Comparison of ENCODE assay signal across 13 cellular contexts in the genomic region with DNA sequence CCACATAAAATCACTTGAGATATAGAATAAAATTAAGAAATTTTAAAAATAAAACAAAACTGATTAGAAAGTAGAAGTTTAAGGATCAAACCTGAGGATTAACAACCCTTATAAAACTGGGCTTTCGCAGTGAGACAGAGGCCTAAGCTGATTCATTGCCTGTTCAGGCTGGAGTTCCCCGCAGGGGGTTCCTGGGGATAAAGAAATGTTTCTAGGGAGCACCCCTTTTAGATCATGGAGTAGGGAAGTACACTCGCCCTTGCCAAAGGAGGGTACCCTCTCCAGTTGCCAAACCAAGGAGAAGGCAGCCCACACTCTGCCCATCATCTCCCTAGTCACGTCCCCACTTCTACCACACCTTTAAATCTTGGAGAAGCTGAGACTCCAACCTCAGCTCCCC.
"Had no signal": no experiment of that assay in that cellular context is flagged by ENCODE, and none has a peak within 500 bp of the region (broad histone marks: within the 10 kb centered on the region; RNA-seq: fewer than 3 reads in every experiment).

No MANE protein-coding gene starts in this region.

- ATAC-seq: left lung, pancreas had no signal

- H3K4me1 Mint-ChIP-seq: neural crest cell had no signal

- H3K36me3 ChIP-seq: pancreas had no signal

- H3K4me3 Mint-ChIP-seq: activated CD4-positive, alpha-beta memory T cell treated with anti-CD3 and anti-CD28 coated beads, Interleukin-2, amount 10 ng/mL, durations not matched to agents 7 days and 5 days; activated naive CD4-positive, alpha-beta T cell treated with anti-CD3 and anti-CD28 coated beads, Interleukin-2, amount 50 U/mL, for 24 hours; neural crest cell had no signal

- H3K27me3 ChIP-seq: left lung, pancreas had no signal

- H3K9me3 Mint-ChIP-seq: activated CD4-positive, alpha-beta memory T cell treated with anti-CD3 and anti-CD28 coated beads, Interleukin-2, amount 10 ng/mL, durations not matched to agents 7 days and 5 days; activated naive CD4-positive, alpha-beta T cell treated with anti-CD3 and anti-CD28 coated beads, Interleukin-2, amount 50 U/mL, for 24 hours; neural crest cell had no signal

- H3K27ac Mint-ChIP-seq: activated CD4-positive, alpha-beta memory T cell treated with anti-CD3 and anti-CD28 coated beads, Interleukin-2, amount 10 ng/mL, durations not matched to agents 7 days and 5 days; activated naive CD4-positive, alpha-beta T cell treated with anti-CD3 and anti-CD28 coated beads, Interleukin-2, amount 50 U/mL, for 24 hours had no signal

- H3K9me3 ChIP-seq: left lung, pancreas had no signal

- H3K27ac ChIP-seq: left lung, pancreas had no signal

- H3K4me3 ChIP-seq: left lung, pancreas had no signal

- H3K27me3 Mint-ChIP-seq: activated CD4-positive, alpha-beta memory T cell treated with anti-CD3 and anti-CD28 coated beads, Interleukin-2, amount 10 ng/mL, durations not matched to agents 7 days and 5 days; activated naive CD4-positive, alpha-beta T cell treated with anti-CD3 and anti-CD28 coated beads, Interleukin-2, amount 50 U/mL, for 24 hours had no signal

- H3K4me1 ChIP-seq: pancreas had no signal

- DNase-seq: activated CD4-positive, alpha-beta memory T cell treated with anti-CD3 and anti-CD28 coated beads, Interleukin-2, amount 10 ng/mL, durations not matched to agents 7 days and 5 days; activated CD4-positive, alpha-beta T cell treated with anti-CD3 and anti-CD28 coated beads for 1 hour; aorta; foreskin melanocyte; head of caudate nucleus; left lung; pancreas; retina; stimulated activated CD4-positive, alpha-beta T cell treated with anti-CD3 and anti-CD28 coated beads, Interleukin-15, amount 100 ng/mL, for 24 hours; stimulated activated CD4-positive, alpha-beta T cell treated with anti-CD3 and anti-CD28 coated beads, Interleukin-4, amount 100 ng/mL, for 24 hours; T-helper 2 cell had no signal
